8 cellular contexts compared by ENCODE assay signal in genomic region chr3:171829841-171830559, GRCh38. TPM values are rescaled to one million over a fixed set of nuclear protein-coding genes. Genes with fewer than 3 reads are reported as not detected.
DNase-seq lines count a peak whose midpoint lies in the region; ATAC-seq and TF ChIP-seq lines count a peak whose summit lies in the region.

No MANE protein-coding gene starts in this region.

- ATAC-seq in GM18511 (IDR thresholded peaks at IDR 0.05; ENCODE audit: unreplicated experiment) (peak; percentile 78), HG03460 (IDR thresholded peaks at IDR 0.05; ENCODE audit: unreplicated experiment) (peak; percentile 72), upper lobe of right lung (peak; percentile 93)
- ATAC-seq in activated T-cell treated with anti-CD3 and anti-CD28 coated beads, Interleukin-2, amount 50 U/mL, for 4 hours: no peak

- in situ Hi-C loops in ACHN (cut with HindIII; ENCODE audit: low pct_ligation_motif_present, low pct_unique_long_range_greater_than_20kb, low sequenced_read_pairs): no loop called here

- TF ChIP-seq CTCF in OCI-LY7 (conservative IDR thresholded peaks at IDR 0.05; ENCODE audit: low read length) (0 out of 2 replicates have a peak, but pooled peaks have one; percentile 44), liver (IDR thresholded peaks at IDR 0.05; ENCODE audit: low read depth, low read length, missing input control) (peak; percentile 65), upper lobe of right lung (IDR thresholded peaks at IDR 0.05) (peak; percentile 73)

- no peaks in the 10 kb centered on the region for H3K36me3 Mint-ChIP-seq in activated T-cell treated with anti-CD3 and anti-CD28 coated beads, Interleukin-2, amount 50 U/mL, for 4 hours (ENCODE audit: insufficient read depth)

- DNase-seq in ACHN: peak; percentile 77
- peak; percentile 4 for DNase-seq in OCI-LY7 (ENCODE audit: low spot score)
- DNase-seq in dedifferentiated amniotic fluid mesenchymal stem cell (ENCODE audit: extremely low spot score): peak; percentile 60
- peak; percentile 79 for DNase-seq in upper lobe of right lung
- no peak for DNase-seq in activated T-cell treated with anti-CD3 and anti-CD28 coated beads, Interleukin-2, amount 50 U/mL, for 4 hours

- no peaks in the 10 kb centered on the region for H4K20me1 ChIP-seq in OCI-LY7 (ENCODE audit: insufficient read depth, low read length)

- no peaks in the 10 kb centered on the region for H3K4me1 ChIP-seq in OCI-LY7 (ENCODE audit: insufficient read depth, low read length, poor library complexity, severe bottlenecking)
- peaks cover 1 to 54% (median 27%) of the 10 kb centered on the region in 4 donors for H3K4me1 ChIP-seq in liver (ENCODE audit: control insufficient read depth in 4 of 4, insufficient read depth in 4 of 4, low read length in 3 of 4)
- peaks cover 43% of the 10 kb centered on the region for H3K4me1 ChIP-seq in upper lobe of right lung

- no peak overlapping the region for H3K4me3 Mint-ChIP-seq in activated T-cell treated with anti-CD3 and anti-CD28 coated beads, Interleukin-2, amount 50 U/mL, for 4 hours

- peak; percentile 87 to 93 for TF ChIP-seq RAD21 in liver (IDR thresholded peaks at IDR 0.05)

- no peaks in the 10 kb centered on the region for H3K9me2 ChIP-seq in OCI-LY7 (ENCODE audit: insufficient read depth, low read length)

- no TSS peak for BruUV-seq in OCI-LY7 (replicated peaks; lab: Mats Ljungman, UMichigan)

- H3K9me3 ChIP-seq in OCI-LY7 (ENCODE audit: low read length) (no peaks in the 10 kb centered on the region), liver (ENCODE audit: control insufficient read depth in 4 of 4, low read length in 3 of 4) (no peaks in the 10 kb centered on the region), upper lobe of right lung (no peaks in the 10 kb centered on the region)

- no peak overlapping the region for H2AFZ ChIP-seq in OCI-LY7 (ENCODE audit: low read length)

- H3K9me3 Mint-ChIP-seq in activated T-cell treated with anti-CD3 and anti-CD28 coated beads, Interleukin-2, amount 50 U/mL, for 4 hours: no peaks in the 10 kb centered on the region

- intact Hi-C loops in OCI-LY7 (cut with micrococcal nuclease; ENCODE audit: unreplicated experiment) (no loop called here), upper lobe of right lung (cut with DNase I) (no loop called here)

- WGBS in liver: 29% methylated on average over 6 of the region's 6 CpGs

- H3K9ac ChIP-seq in liver (ENCODE audit: low read depth in 1 of 2, low read length in 2 of 2): no peak overlapping the region

- H3K4me3 ChIP-seq in OCI-LY7 (ENCODE audit: low read depth, low read length, poor library complexity, severe bottlenecking) (no peak overlapping the region), liver (ENCODE audit: low read depth in 1 of 3, low read length in 3 of 3) (no peak overlapping the region), upper lobe of right lung (no peak overlapping the region)

- H3K27ac ChIP-seq in OCI-LY7 (ENCODE audit: low read depth, low read length, poor library complexity, severe bottlenecking) (no peak overlapping the region), liver (ENCODE audit: low read depth in 1 of 2, low read length in 2 of 2) (peak overlapping the region; percentile 12 to 70), upper lobe of right lung (peak overlapping the region; percentile 33)

- peaks cover 9% of the 10 kb centered on the region for H3K27me3 Mint-ChIP-seq in activated T-cell treated with anti-CD3 and anti-CD28 coated beads, Interleukin-2, amount 50 U/mL, for 4 hours (ENCODE audit: low read depth)

- H3K4me1 Mint-ChIP-seq in activated T-cell treated with anti-CD3 and anti-CD28 coated beads, Interleukin-2, amount 50 U/mL, for 4 hours (ENCODE audit: low read depth): peaks cover 12% of the 10 kb centered on the region

- H3K27me3 ChIP-seq in liver (ENCODE audit: control insufficient read depth in 4 of 4, insufficient read depth in 4 of 4, low read length in 3 of 4) (no peaks in the 10 kb centered on the region), upper lobe of right lung (no peaks in the 10 kb centered on the region)

- H3K36me3 ChIP-seq in OCI-LY7 (ENCODE audit: insufficient read depth, low read length) (no peaks in the 10 kb centered on the region), liver (ENCODE audit: control insufficient read depth in 4 of 4, insufficient read depth in 3 of 4, low read depth in 1 of 4, low read length in 3 of 4) (no peaks in the 10 kb centered on the region), upper lobe of right lung (no peaks in the 10 kb centered on the region)

- no peak overlapping the region for H3K4me2 ChIP-seq in OCI-LY7 (ENCODE audit: low read length)

- H3K79me2 ChIP-seq in OCI-LY7 (ENCODE audit: insufficient read depth, low read depth, low read length): no peaks in the 10 kb centered on the region

- CTCF ChIA-PET in OCI-LY7 (lab: Charles Lee; ENCODE audit: unreplicated experiment): no interaction called here

- POLR2A ChIA-PET in OCI-LY7 (lab: Charles Lee): no interaction called here

TF ChIP-seq in liver, 16 proteins besides CTCF, POLR2A, EP300 and RAD21:
- TF ChIP-seq YY1 (IDR thresholded peaks at IDR 0.05) (peak; percentile 43), MAX (IDR thresholded peaks at IDR 0.05) (peak; percentile 67), HNF4G (IDR thresholded peaks at IDR 0.05) (no peak), TAF1 (conservative IDR thresholded peaks at IDR 0.05) (no peak), ATF3 (IDR thresholded peaks at IDR 0.05) (no peak), NR2F2 (IDR thresholded peaks at IDR 0.05) (peak; percentile 50), HNF4A (conservative IDR thresholded peaks at IDR 0.05) (peak; percentile 32 to 43), JUND (IDR thresholded peaks at IDR 0.05) (no peak), FOXA2 (IDR thresholded peaks at IDR 0.05) (no peak), EGR1 (IDR thresholded peaks at IDR 0.05; ENCODE audit: low read depth in 2 of 2) (no peak), GABPA (IDR thresholded peaks at IDR 0.05 in 1 of 2, conservative IDR thresholded peaks at IDR 0.05 in 1 of 2) (no peak), RXRA (IDR thresholded peaks at IDR 0.05) (peak; percentile 25 to 40), SP1 (IDR thresholded peaks at IDR 0.05) (no peak)

RNA-seq across cellular contexts. Expression of gene TMEM212, which starts 13.1 kb away (rescaled TPM):
- total RNA-seq in OCI-LY7 (2014; rRNA removed; shearing (Covaris generic)): not detected in 2 replicates
- total RNA-seq in OCI-LY7 (2022) (not detected in 2 replicates), liver (not detected), upper lobe of right lung (not detected)
- polyA plus RNA-seq in liver: not detected
- not detected for total RNA-seq in activated T-cell treated with anti-CD3 and anti-CD28 coated beads, Interleukin-2, amount 50 U/mL, for 4 hours

RNA-seq across cellular contexts. Expression of gene PLD1, which starts 19.7 kb away (rescaled TPM):
- not detected in 2 replicates for total RNA-seq in OCI-LY7 (2014; rRNA removed; shearing (Covaris generic))
- not detected in 2 replicates for total RNA-seq in OCI-LY7 (2022)
- 10 to 100 TPM; 26.7 to 31.5 TPM for total RNA-seq in liver
- 10 to 100 TPM in 1 of 2 donors, 1 to 10 TPM in 1; 4.9 to 10.5 TPM for polyA plus RNA-seq in liver
- 25.4 TPM for total RNA-seq in upper lobe of right lung
- total RNA-seq in activated T-cell treated with anti-CD3 and anti-CD28 coated beads, Interleukin-2, amount 50 U/mL, for 4 hours: 1 to 10 TPM in 1 of 3 donors, under 1 TPM in 2; 0.52 to 1.3 (median 0.66) TPM

Comparison
In these comparisons a context has a peak if more than half of its experiments do, and no peak if none do; other contexts are left out.
1. ATAC-seq: peak in GM18511 (single experiment), HG03460 (single experiment) and upper lobe of right lung (single experiment); none in activated T-cell treated with anti-CD3 and anti-CD28 coated beads, Interleukin-2, amount 50 U/mL, for 4 hours (0 of 2).
2. RNA of gene PLD1, which starts 19.7 kb away (total RNA-seq): 26.7 to 31.5 TPM in liver and 25.4 TPM in upper lobe of right lung (single experiment); 0.52 to 1.3 TPM in activated T-cell treated with anti-CD3 and anti-CD28 coated beads, Interleukin-2, amount 50 U/mL, for 4 hours and not detected in OCI-LY7; every median in the first group is over 10 times any median in the second.
3. Peak in every context shown above with its lines, with median percentiles within 50 percentile points of each other: CTCF ChIP-seq.